Comparison of ENCODE assay signal across 10 cellular contexts in the genomic region with DNA sequence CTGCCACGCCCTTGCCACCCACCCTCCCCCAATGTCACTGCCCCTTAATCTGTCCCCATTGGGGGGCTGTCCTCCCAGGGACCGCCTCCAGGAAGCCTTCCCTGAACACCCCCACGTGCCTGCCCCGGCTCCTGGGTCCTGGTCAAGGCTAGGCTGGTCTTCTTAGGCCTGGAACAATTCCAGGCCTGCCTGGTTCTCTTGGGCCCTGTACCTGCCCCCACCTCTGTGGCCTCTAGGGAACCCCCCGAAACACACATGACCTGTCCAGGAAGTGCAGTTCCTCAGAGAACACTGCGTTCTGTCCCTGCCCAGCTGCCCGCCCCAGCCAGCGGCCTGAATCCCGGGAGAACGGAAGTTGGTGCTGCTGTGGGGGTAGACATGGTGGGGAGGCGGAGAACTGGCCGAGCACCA. TPM values are rescaled to one million over a fixed set of nuclear protein-coding genes. Genes with fewer than 3 reads are reported as not detected.
DNase-seq lines count a peak whose midpoint lies in the region; ATAC-seq, FAIRE-seq and TF ChIP-seq lines count a peak whose summit lies in the region.
"Had no signal": no experiment of that assay in that cellular context is flagged by ENCODE, and none has a peak within 500 bp of the region (broad histone marks: within the 10 kb centered on the region; RNA-seq: fewer than 3 reads in every experiment).

No MANE protein-coding gene starts in this region.

- H3K9me3 ChIP-seq in RWPE2 (ENCODE audit: severe bottlenecking) (no peaks in the 10 kb centered on the region), stomach (no peaks in the 10 kb centered on the region)

- DNase-seq in RWPE2 (ENCODE audit: low spot score) (no peak), choroid plexus epithelial cell (ENCODE audit: low read depth) (peak; percentile 37), lung microvascular endothelial cell (ENCODE audit: low read depth in 2 of 2) (peak; percentile 35 to 64), stomach (peak; percentile 63), HuH-7 (ENCODE audit: low spot score) (no peak), HTR-8/SVneo (ENCODE audit: insufficient read length, low spot score) (no peak), NCI-H1092 (lab: John Stamatoyannopoulos, UW) (no peak)
- DNase-seq: EL, occipital lobe had no signal

- WGBS in stomach, 5 donors = 44 to 61% (median 46%) methylated on average over 11 to 12 of the region's 12 CpGs

- H3K4me1 ChIP-seq in RWPE2 (ENCODE audit: insufficient read depth, poor library complexity, severe bottlenecking) = peaks cover 15% of the 10 kb centered on the region
- peaks cover 58 to 78% (median 61%) of the 10 kb centered on the region in 4 donors for H3K4me1 ChIP-seq in stomach

- intact Hi-C loops in stomach (cut with DNase I; ENCODE audit: low total_unique reads) = no loop called here

- no peak for ATAC-seq in RWPE2 (ENCODE audit: low read depth)
- no peak for ATAC-seq in HG03439 (IDR thresholded peaks at IDR 0.05; ENCODE audit: unreplicated experiment)

- peak; percentile 43 for TF ChIP-seq EP300 in stomach (IDR thresholded peaks at IDR 0.05)

- no peaks in the 10 kb centered on the region for H3K27me3 ChIP-seq in RWPE2 (ENCODE audit: insufficient read depth, poor library complexity, severe bottlenecking)
- no peaks in the 10 kb centered on the region for H3K27me3 ChIP-seq in stomach

- peak overlapping the region; percentile 56 for H3K27ac ChIP-seq in RWPE2 (ENCODE audit: poor library complexity, severe bottlenecking)
- peak overlapping the region; percentile 33 to 94 (median 93) for H3K27ac ChIP-seq in stomach

- no peak overlapping the region for H3K4me3 ChIP-seq in RWPE2 (ENCODE audit: severe bottlenecking)
- peak overlapping the region; percentile 10 for H3K4me3 ChIP-seq in choroid plexus epithelial cell (ENCODE audit: low read depth, low read length)
- H3K4me3 ChIP-seq in stomach = peak overlapping the region in 3 of 4 donors; percentile 2 to 23 (median 9)

- TF ChIP-seq POLR2A in stomach (IDR thresholded peaks at IDR 0.05) = no peak

- TF ChIP-seq CTCF in RWPE2 (IDR thresholded peaks at IDR 0.05; ENCODE audit: poor library complexity, severe bottlenecking) (no peak), choroid plexus epithelial cell (conservative IDR thresholded peaks at IDR 0.05; ENCODE audit: low read depth, low read length) (no peak), stomach (IDR thresholded peaks at IDR 0.05) (no peak)

- H3K36me3 ChIP-seq in RWPE2 (ENCODE audit: low read depth) (peaks cover 27% of the 10 kb centered on the region), stomach (peaks cover 26 to 65% (median 49%) of the 10 kb centered on the region in 4 donors)

- FAIRE-seq in HTR-8/SVneo (lab: Jason Lieb, UNC) = no peak

RNA-seq across cellular contexts. Expression of a gene that starts 5.1 kb away (rescaled TPM):
- total RNA-seq in lung microvascular endothelial cell = 48.2 and 56.2 TPM in 2 replicates
- total RNA-seq in stomach = 100 to 1,000 TPM in 1 of 5 donors, 10 to 100 TPM in 4; 22.8 to 114 (median 48.7) TPM
- polyA plus RNA-seq in stomach = 10 to 100 TPM; 19.1 to 49.4 (median 30.1) TPM

RNA-seq across cellular contexts. Expression of a gene that starts 14.9 kb away (rescaled TPM):
- total RNA-seq in lung microvascular endothelial cell (4.6 and 6.7 TPM in 2 replicates), stomach (10 to 100 TPM in 4 of 5 donors, 1 to 10 TPM in 1; 7.6 to 37.4 (median 17.5) TPM)
- polyA plus RNA-seq in stomach = 1 to 10 TPM; 5.5 to 7.4 (median 6.8) TPM

RNA-seq across cellular contexts. Expression of a gene that starts 14.9 kb away (rescaled TPM):
- 1.3 and 3.4 TPM in 2 replicates for total RNA-seq in lung microvascular endothelial cell
- total RNA-seq in stomach = 1 to 10 TPM in 2 of 5 donors, under 1 TPM in 1, not detected in 2; 0.29 to 5.1 (median 1.4) TPM
- 1 to 10 TPM in 2 of 3 donors, under 1 TPM in 1; 0.90 to 1.7 (median 1.3) TPM for polyA plus RNA-seq in stomach

Comparison
In these comparisons a context has a peak if more than half of its experiments do, and no peak if none do; other contexts are left out.
1. DNase-seq: peak in choroid plexus epithelial cell (single experiment), lung microvascular endothelial cell (2 of 2) and stomach (single experiment); none in RWPE2 (single experiment), HuH-7 (single experiment), HTR-8/SVneo (single experiment) and NCI-H1092 (single experiment).